In genomic region chr1:90434460-90434859, GRCh38 we compare ENCODE assay signal across 14 cellular contexts.
A peak's percentile ranks its signal among the peaks of the same experiment; 100 is the strongest.
DNase-seq lines count a peak whose midpoint lies in the region; ATAC-seq and TF ChIP-seq lines count a peak whose summit lies in the region.
"Had no signal": no experiment of that assay in that cellular context is flagged by ENCODE, and none has a peak within 500 bp of the region (broad histone marks: within the 10 kb centered on the region; RNA-seq: fewer than 3 reads in every experiment).

No MANE protein-coding gene starts in this region.

- BruUV-seq in Panc1 (replicated peaks; lab: Mats Ljungman, UMichigan): no TSS peak

- CTCF ChIA-PET in Panc1 (lab: Charles Lee): interaction anchor here (0.6 to 0.7 kb wide), 2 partner anchors 458 to 691 kb away, joined by 3 read pairs; no protein-coding TSS in a partner anchor

- H3K27me3 Mint-ChIP-seq in T-helper 2 cell treated with Interferon-gamma antibody and Interleukin-4, amounts not matched to agents 5 μg/mL and 100 μg/mL, for 36 hours (ENCODE audit: low read depth): no peaks in the 10 kb centered on the region
- H3K27me3 Mint-ChIP-seq: activated naive CD4-positive, alpha-beta T cell treated with anti-CD3 and anti-CD28 coated beads, Interleukin-2, amount 50 U/mL, for 24 hours had no signal

- intact Hi-C loops in Panc1 (cut with micrococcal nuclease; ENCODE audit: unreplicated experiment): no loop called here

- no peaks in the 10 kb centered on the region for H3K4me1 ChIP-seq in Panc1 (ENCODE audit: control insufficient read depth, insufficient read depth, low read length)
- H3K4me1 ChIP-seq: gastrocnemius medialis, parathyroid adenoma had no signal

- H3K4me3 ChIP-seq in Panc1 (ENCODE audit: low read depth in 2 of 2, low read length in 2 of 2): no peak overlapping the region
- H3K4me3 ChIP-seq in fibroblast of the aortic adventitia (ENCODE audit: low read depth, low read length): no peak overlapping the region
- H3K4me3 ChIP-seq: gastrocnemius medialis had no signal

- no peaks in the 10 kb centered on the region for H3K4me1 Mint-ChIP-seq in T-helper 2 cell treated with Interferon-gamma antibody and Interleukin-4, amounts not matched to agents 5 μg/mL and 100 μg/mL, for 36 hours (ENCODE audit: low read depth)
- H3K4me1 Mint-ChIP-seq: activated naive CD4-positive, alpha-beta T cell treated with anti-CD3 and anti-CD28 coated beads, Interleukin-2, amount 50 U/mL, for 24 hours had no signal

- H3K36me3 Mint-ChIP-seq in T-helper 2 cell treated with Interferon-gamma antibody and Interleukin-4, amounts not matched to agents 5 μg/mL and 100 μg/mL, for 36 hours (ENCODE audit: low read depth): no peaks in the 10 kb centered on the region
- H3K36me3 Mint-ChIP-seq: activated naive CD4-positive, alpha-beta T cell treated with anti-CD3 and anti-CD28 coated beads, Interleukin-2, amount 50 U/mL, for 24 hours had no signal

- no peak overlapping the region for H3K27ac Mint-ChIP-seq in T-helper 2 cell treated with Interferon-gamma antibody and Interleukin-4, amounts not matched to agents 5 μg/mL and 100 μg/mL, for 36 hours
- H3K27ac Mint-ChIP-seq: activated naive CD4-positive, alpha-beta T cell treated with anti-CD3 and anti-CD28 coated beads, Interleukin-2, amount 50 U/mL, for 24 hours had no signal

- peak; percentile 70; the same call in 1 of the 2 replicates for ATAC-seq in Panc1
- ATAC-seq in GM21528 (IDR thresholded peaks at IDR 0.05; ENCODE audit: low FRiP score, unreplicated experiment): no peak
- ATAC-seq: gastrocnemius medialis; stimulated activated naive CD8-positive, alpha-beta T cell treated with anti-CD3 and anti-CD28 coated beads, Interleukin-15, Interleukin-2, amounts not matched to agents 100 U/mL and 50 U/mL, for 24 hours had no signal

- in situ Hi-C loops in ACHN (cut with HindIII; ENCODE audit: low pct_ligation_motif_present, low pct_unique_long_range_greater_than_20kb, low sequenced_read_pairs) (no loop called here), Panc1 (cut with HindIII; ENCODE audit: low pct_unique_long_range_greater_than_20kb, low sequenced_read_pairs) (no loop called here)

- POLR2A ChIA-PET in Panc1 (lab: Charles Lee): no interaction called here

- H3K27me3 ChIP-seq in Panc1 (ENCODE audit: control insufficient read depth, insufficient read depth, low read length): no peaks in the 10 kb centered on the region
- H3K27me3 ChIP-seq: gastrocnemius medialis had no signal

- H3K27ac ChIP-seq in Panc1 (ENCODE audit: low read length): no peak overlapping the region
- H3K27ac ChIP-seq: gastrocnemius medialis, parathyroid adenoma had no signal

- H3K36me3 ChIP-seq in Panc1 (ENCODE audit: control insufficient read depth, insufficient read depth, low read length): no peaks in the 10 kb centered on the region
- H3K36me3 ChIP-seq: gastrocnemius medialis had no signal

- no peak overlapping the region for H3K4me3 Mint-ChIP-seq in T-helper 2 cell treated with Interferon-gamma antibody and Interleukin-4, amounts not matched to agents 5 μg/mL and 100 μg/mL, for 36 hours
- H3K4me3 Mint-ChIP-seq: activated naive CD4-positive, alpha-beta T cell treated with anti-CD3 and anti-CD28 coated beads, Interleukin-2, amount 50 U/mL, for 24 hours had no signal

- H3K9me3 ChIP-seq in Panc1 (ENCODE audit: control insufficient read depth, insufficient read depth, low read depth, low read length): no peaks in the 10 kb centered on the region
- H3K9me3 ChIP-seq: gastrocnemius medialis had no signal

- no peaks in the 10 kb centered on the region for H3K9me3 Mint-ChIP-seq in T-helper 2 cell treated with Interferon-gamma antibody and Interleukin-4, amounts not matched to agents 5 μg/mL and 100 μg/mL, for 36 hours

- DNase-seq in ACHN: peak; percentile 28
- DNase-seq in Panc1 (ENCODE audit: low read depth, low spot score): no peak
- DNase-seq in fibroblast of the aortic adventitia (ENCODE audit: low read depth): no peak
- no peak for DNase-seq in T-helper 2 cell treated with Interferon-gamma antibody and Interleukin-4, amounts not matched to agents 5 μg/mL and 100 μg/mL, for 36 hours (ENCODE audit: low spot score)
- DNase-seq in NCI-H1048 (lab: John Stamatoyannopoulos, UW): no peak
- DNase-seq in nucleus accumbens (lab: John Stamatoyannopoulos, UW): no peak
- DNase-seq: C1 segment of cervical spinal cord; gastrocnemius medialis; stimulated activated CD4-positive, alpha-beta T cell treated with anti-CD3 and anti-CD28 coated beads, Interleukin-2, amount 100 ng/mL, for 24 hours; stimulated activated naive CD8-positive, alpha-beta T cell treated with anti-CD3 and anti-CD28 coated beads, Interleukin-15, Interleukin-2, amounts not matched to agents 100 U/mL and 50 U/mL, for 24 hours had no signal

- TF ChIP-seq CTCF in GM12874 (IDR thresholded peaks at IDR 0.05; ENCODE audit: insufficient read depth, low read depth, low read length) (peak; percentile 15; the same call in 1 of the 2 replicates), Panc1 (IDR thresholded peaks at IDR 0.05) (peak; percentile 62), fibroblast of the aortic adventitia (IDR thresholded peaks at IDR 0.05; ENCODE audit: insufficient read depth, low read length) (peak; percentile 15)
